In genomic region chr15:88274534-88275460, GRCh38 we compare ENCODE assay signal across 8 cellular contexts. TPM values are rescaled to one million over a fixed set of nuclear protein-coding genes. Genes with fewer than 3 reads are reported as not detected.
DNase-seq lines count a peak whose midpoint lies in the region; ATAC-seq, FAIRE-seq and TF ChIP-seq lines count a peak whose summit lies in the region.

No MANE protein-coding gene starts in this region.

- H3K36me3 ChIP-seq in neutrophil (no peaks in the 10 kb centered on the region), tibial nerve (no peaks in the 10 kb centered on the region)

- peaks cover 12% of the 10 kb centered on the region for H3K27me3 Mint-ChIP-seq in activated T-cell treated with anti-CD3 and anti-CD28 coated beads, Interleukin-2, amount 50 U/mL, for 4 hours (ENCODE audit: low read depth)

- H3K9me3 ChIP-seq in A549 (peaks cover 7% of the 10 kb centered on the region; the same call in 2 of the 3 replicates), neutrophil (no peaks in the 10 kb centered on the region), tibial nerve (peaks cover 0 to 3% (median 0%) of the 10 kb centered on the region in 4 donors)

- WGBS in A549 (ENCODE audit: missing lambda C conversion rate): 35% methylated on average over 11 of the region's 11 CpGs
- 39 to 42% methylated on average over 10 to 11 of the region's 11 CpGs for WGBS in tibial nerve, 2 donors

- CTCF ChIA-PET in A549 (lab: Yijun Ruan, JAX): interaction anchor here (0.7 to 9.0 kb wide), 33 partner anchors 8 to 1358 kb away, joined by 3 to 121 read pairs (median 4); partner anchors contain the start of genes MRPL46 and MRPS11

- TF ChIP-seq CTCF in A549 (IDR thresholded peaks at IDR 0.05) (peak; percentile 94), GM12873 (IDR thresholded peaks at IDR 0.05; ENCODE audit: insufficient read depth, low read depth, low read length, missing control alignments) (peak; percentile 96), neutrophil (IDR thresholded peaks at IDR 0.05) (peak; percentile 41), tibial nerve (IDR thresholded peaks at IDR 0.05) (peak; percentile 67 to 88 (median 83))

- H3K36me3 Mint-ChIP-seq in activated T-cell treated with anti-CD3 and anti-CD28 coated beads, Interleukin-2, amount 50 U/mL, for 4 hours (ENCODE audit: insufficient read depth): no peaks in the 10 kb centered on the region

- POLR2A ChIA-PET in A549 (lab: Yijun Ruan, JAX): no interaction called here

- no peaks in the 10 kb centered on the region for H3K4me1 Mint-ChIP-seq in activated T-cell treated with anti-CD3 and anti-CD28 coated beads, Interleukin-2, amount 50 U/mL, for 4 hours (ENCODE audit: low read depth)

- H3K27ac ChIP-seq in A549: peak overlapping the region; percentile 18 to 58; a peak in 4 of 6 replicates
- no peak overlapping the region for H3K27ac ChIP-seq in neutrophil
- H3K27ac ChIP-seq in tibial nerve: no peak overlapping the region

- DNase-seq in A549 (ENCODE audit: low read depth in 1 of 2, low spot score in 1 of 2) (peak; percentile 69 to 91), NCI-H748 (lab: John Stamatoyannopoulos, UW; ENCODE audit: unreplicated experiment) (peak; percentile 49), fibroblast of peridontal ligament (ENCODE audit: extremely low read depth) (peak; percentile 56), tibial nerve (ENCODE audit: low spot score in 2 of 2) (peak in 1 of 2 donors; percentile 65)
- peak; percentile 37 for DNase-seq in activated T-cell treated with anti-CD3 and anti-CD28 coated beads, Interleukin-2, amount 50 U/mL, for 4 hours

- H3K4me3 ChIP-seq in A549: no peak overlapping the region
- H3K4me3 ChIP-seq in neutrophil (ENCODE audit: low read depth in 1 of 2, low read length in 1 of 2): no peak overlapping the region
- H3K4me3 ChIP-seq in tibial nerve: no peak overlapping the region

- H3K27me3 ChIP-seq in neutrophil: peaks cover 17% of the 10 kb centered on the region
- H3K27me3 ChIP-seq in tibial nerve: no peaks in the 10 kb centered on the region

- TF ChIP-seq RAD21 in A549 (conservative IDR thresholded peaks at IDR 0.05 in 1 of 2, IDR thresholded peaks at IDR 0.05 in 1 of 2): peak; percentile 88 to 90

- no peak overlapping the region for H3K4me2 ChIP-seq in A549

- peaks cover 10% of the 10 kb centered on the region; the same call in 2 of the 3 replicates for H3K4me1 ChIP-seq in A549
- no peaks in the 10 kb centered on the region for H3K4me1 ChIP-seq in neutrophil (ENCODE audit: control insufficient read depth in 1 of 2, insufficient read depth in 1 of 2, low read depth in 1 of 2, low read length in 1 of 2)
- no peaks in the 10 kb centered on the region for H3K4me1 ChIP-seq in tibial nerve

- no peak for FAIRE-seq in A549 (lab: Jason Lieb, UNC)

- H3K9me3 Mint-ChIP-seq in activated T-cell treated with anti-CD3 and anti-CD28 coated beads, Interleukin-2, amount 50 U/mL, for 4 hours: no peaks in the 10 kb centered on the region

- no peak for TF ChIP-seq POLR2A in A549 (IDR thresholded peaks at IDR 0.05; ENCODE audit: low read length)
- TF ChIP-seq POLR2A in tibial nerve (IDR thresholded peaks at IDR 0.05): no peak

- TF ChIP-seq EP300 in A549 (IDR thresholded peaks at IDR 0.05) (no peak), tibial nerve (IDR thresholded peaks at IDR 0.05) (no peak)

- no peak overlapping the region for H3K4me3 Mint-ChIP-seq in activated T-cell treated with anti-CD3 and anti-CD28 coated beads, Interleukin-2, amount 50 U/mL, for 4 hours

- ATAC-seq in A549 (peak; percentile 82 to 96), HG02885 (IDR thresholded peaks at IDR 0.05; ENCODE audit: poor library complexity, unreplicated experiment) (peak; percentile 87)
- ATAC-seq in activated T-cell treated with anti-CD3 and anti-CD28 coated beads, Interleukin-2, amount 50 U/mL, for 4 hours: peak; percentile 56 to 61

TF ChIP-seq in A549, 52 proteins besides CTCF, POLR2A, EP300 and RAD21:
- TF ChIP-seq SMC3 (IDR thresholded peaks at IDR 0.05) (peak; percentile 87), ELK1 (IDR thresholded peaks at IDR 0.05; ENCODE audit: low read depth, low read length) (no peak)
TF ChIP-seq in A549: peak in this region for 1.

RNA-seq across cellular contexts. Expression of gene NTRK3, which starts 18.3 kb away (rescaled TPM):
- polyA plus RNA-seq in A549 (2011; rRNA removed) (55.2 and 86.5 TPM in 2 replicates), A549 (2017; fragmentation: RNase III; extraction: RNeasy Plus Mini Kit Qiagen cat#74134 plus additional on column Dnase treatment) (50.3 to 60.8 TPM (median 55.0 TPM) in 3 replicates)
- 48.2 and 56.5 TPM in 2 replicates for polyA plus RNA-seq in A549 (2012; cell fraction: cytosol; rRNA removed)
- 111 and 135 TPM in 2 replicates for polyA plus RNA-seq in A549 (2012; cell fraction: nucleus; rRNA removed)
- polyA minus RNA-seq in A549 (2011; rRNA and poly(A)+ RNA removed): 242 and 247 TPM in 2 replicates
- total RNA-seq in activated T-cell treated with anti-CD3 and anti-CD28 coated beads, Interleukin-2, amount 50 U/mL, for 4 hours: 1 to 10 TPM in 1 of 3 donors, under 1 TPM in 1, not detected in 1; 0.18 to 1.7 TPM
- total RNA-seq in tibial nerve: 10 to 100 TPM; 53.4 to 85.9 (median 83.6) TPM

Comparison
In these comparisons a context has a peak if more than half of its experiments do, and no peak if none do; other contexts are left out.
1. H3K27ac ChIP-seq: peak in A549 (2 of 2); none in neutrophil (single experiment) and tibial nerve (0 of 4).
2. CTCF ChIP-seq: peak in every context shown above with its lines; median percentile 96 in GM12873; 94 in A549; 83 in tibial nerve; 41 in neutrophil.
3. RNA of gene NTRK3, which starts 18.3 kb away (total RNA-seq): 53.4 to 85.9 TPM in tibial nerve; 0.18 to 1.7 TPM in activated T-cell treated with anti-CD3 and anti-CD28 coated beads, Interleukin-2, amount 50 U/mL, for 4 hours; every median in the first group is over 10 times any median in the second.
4. Peak in every context shown above with its lines, with median percentiles within 50 percentile points of each other: ATAC-seq.